Comparison of ENCODE assay signal across 20 cellular contexts in the genomic region with DNA sequence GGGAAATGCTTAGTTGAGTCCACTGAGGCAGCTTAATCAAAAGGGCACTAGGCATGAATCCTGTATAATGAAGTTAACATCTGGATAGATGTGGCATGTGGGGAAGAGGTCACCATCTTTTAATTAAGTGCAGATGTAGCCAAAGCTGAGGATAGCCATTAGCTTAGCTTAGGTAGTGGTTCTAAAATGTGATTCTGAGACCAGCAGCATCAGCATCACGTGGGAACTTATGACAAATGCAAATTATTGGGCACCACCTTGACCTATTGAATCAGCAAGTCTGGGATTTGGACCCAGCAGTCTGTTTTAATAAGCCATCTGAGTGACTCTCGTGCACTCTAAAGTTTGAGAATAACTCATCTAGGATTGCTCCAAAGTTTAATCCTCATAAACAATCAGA.
"Had no signal": no experiment of that assay in that cellular context is flagged by ENCODE, and none has a peak within 500 bp of the region (broad histone marks: within the 10 kb centered on the region; RNA-seq: fewer than 3 reads in every experiment).

No MANE protein-coding gene starts in this region.

- H3K4me1 ChIP-seq: SJSA1 had no signal

- H3K27ac ChIP-seq: HL-60, SJSA1, SK-N-MC had no signal

- H3K27me3 ChIP-seq: SJSA1 had no signal

- H3K4me3 ChIP-seq: SJSA1, SK-N-MC had no signal

- H3K9me3 ChIP-seq: SJSA1 had no signal

- H3K36me3 ChIP-seq: SJSA1 had no signal

- DNase-seq: Karpas-422, KG1, MM.1S, NCI-H1092 treated with DMSO at 0.1 percent for 48 hours, NCI-H1436, NCI-H187, NCI-H2029 treated with DMSO at 0.1 percent for 48 hours, NCI-H2107, NCI-H226, NCI-H446, NCI-H510A, NCI-H524 treated with DMSO at 0.1 percent for 48 hours, NCI-H69, NCI-H774, Right ventricle myocardium superior, RPMI8226, SIG-M5 had no signal
